17 cellular contexts compared by ENCODE assay signal in the genomic region with DNA sequence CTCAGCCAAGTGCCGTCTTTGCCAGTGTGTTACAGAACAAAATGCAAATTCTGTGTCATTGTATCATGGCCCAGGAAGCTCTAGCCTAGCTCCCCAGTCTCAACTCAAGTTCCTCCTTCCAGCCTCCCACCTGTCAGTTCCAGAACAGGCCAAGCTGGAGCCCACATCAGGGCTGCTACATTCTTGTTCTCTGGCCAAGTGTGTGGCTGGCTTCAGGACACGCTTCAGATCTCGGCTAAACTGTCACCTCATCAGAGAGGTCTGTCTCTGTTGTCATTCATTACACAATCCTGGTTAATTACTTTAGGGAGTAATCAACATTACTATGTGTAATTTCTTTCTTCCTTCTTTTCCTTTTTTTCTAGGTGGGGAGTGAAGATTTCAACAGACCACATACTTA.
DNase-seq lines count a peak whose midpoint lies in the region; ATAC-seq, FAIRE-seq and TF ChIP-seq lines count a peak whose summit lies in the region.
"Had no signal": no experiment of that assay in that cellular context is flagged by ENCODE, and none has a peak within 500 bp of the region (broad histone marks: within the 10 kb centered on the region; RNA-seq: fewer than 3 reads in every experiment).

No MANE protein-coding gene starts in this region.

- H3K79me2 ChIP-seq in GM12878 (ENCODE audit: control insufficient read depth, insufficient read depth, low read length) = no peaks in the 10 kb centered on the region

- H3K36me3 ChIP-seq in right atrium auricular region (no peaks in the 10 kb centered on the region), GM12878 (ENCODE audit: control insufficient read depth in 2 of 2, insufficient read depth in 2 of 2, low read length in 1 of 2) (no peaks in the 10 kb centered on the region), kidney epithelial cell (ENCODE audit: control insufficient read depth, insufficient read depth, low read length) (no peaks in the 10 kb centered on the region), gastroesophageal sphincter (peaks cover 0 to 4% of the 10 kb centered on the region in 2 donors)
- H3K36me3 ChIP-seq: HAP-1, Peyer's patch had no signal

- H3K27ac Mint-ChIP-seq in stimulated activated naive B cell treated with anti-CD40 and anti-IgM and Interleukin-4, amounts not matched to agents 10 μg/mL and 1 μg/mL and 100 μg/mL, for 72 hours = peak overlapping the region; percentile 39

- TF ChIP-seq POLR2A in GM12878 (IDR thresholded peaks at IDR 0.05; ENCODE audit: low read depth, low read length) (no peak), gastroesophageal sphincter (IDR thresholded peaks at IDR 0.05) (no peak)

- TF ChIP-seq RAD21 in GM12878 (IDR thresholded peaks at IDR 0.05; ENCODE audit: insufficient read depth, low read depth, low read length) = no peak

- H3K9ac ChIP-seq in GM12878 (ENCODE audit: control insufficient read depth, insufficient read depth, low read length) = no peak overlapping the region

- no peaks in the 10 kb centered on the region for H3K27me3 Mint-ChIP-seq in stimulated activated naive B cell treated with anti-CD40 and anti-IgM and Interleukin-4, amounts not matched to agents 10 μg/mL and 1 μg/mL and 100 μg/mL, for 72 hours

- in situ Hi-C loops in GM12878 (cut with MboI) = no loop called here

- no peaks in the 10 kb centered on the region for H4K20me1 ChIP-seq in GM12878 (ENCODE audit: control insufficient read depth, insufficient read depth)

- 63% methylated on average over 3 of the region's 3 CpGs for WGBS in GM12878 (ENCODE audit: insufficient coverage, insufficient replicate concordance, low lambda C conversion rate, missing lambda C conversion rate)
- 58 to 100% methylated on average over 1 to 3 of the region's 3 CpGs for WGBS in gastroesophageal sphincter (ENCODE audit: low coverage in 1 of 2), 2 donors

- H3K9me3 Mint-ChIP-seq in stimulated activated naive B cell treated with anti-CD40 and anti-IgM and Interleukin-4, amounts not matched to agents 10 μg/mL and 1 μg/mL and 100 μg/mL, for 72 hours = no peaks in the 10 kb centered on the region

- CTCF ChIA-PET in GM12878 (lab: Yijun Ruan, JAX) = interaction anchor here (1.4 kb wide), 2 partner anchors 104 to 114 kb away, joined by 4 to 6 read pairs; no protein-coding TSS in a partner anchor

- TF ChIP-seq EP300 in GM12878 (IDR thresholded peaks at IDR 0.05; ENCODE audit: borderline replicate concordance in 1 of 2, control insufficient read depth in 1 of 2, low read depth in 2 of 2, low read length in 2 of 2) = no peak
- TF ChIP-seq EP300 in gastroesophageal sphincter (IDR thresholded peaks at IDR 0.05) = no peak

- no peak for FAIRE-seq in GM12878 (lab: Jason Lieb, UNC)
- FAIRE-seq: GM18507 had no signal

- H3K4me3 ChIP-seq in right atrium auricular region (no peak overlapping the region), GM12878 (no peak overlapping the region), kidney epithelial cell (ENCODE audit: low read depth, low read length) (no peak overlapping the region), gastroesophageal sphincter (no peak overlapping the region)
- H3K4me3 ChIP-seq: HAP-1, Peyer's patch had no signal

- TF ChIP-seq CTCF in right atrium auricular region (IDR thresholded peaks at IDR 0.05) (no peak), GM12878 (IDR thresholded peaks at IDR 0.05 in 2 of 3, conservative IDR thresholded peaks at IDR 0.05 in 1 of 3; ENCODE audit: control insufficient read depth in 2 of 3, extremely low read depth in 1 of 3, insufficient read depth in 1 of 3, low read depth in 3 of 3, low read length in 3 of 3) (no peak), kidney epithelial cell (IDR thresholded peaks at IDR 0.05; ENCODE audit: insufficient read depth, low read length, poor library complexity, severe bottlenecking) (no peak), gastroesophageal sphincter (IDR thresholded peaks at IDR 0.05) (no peak)

- intact Hi-C loops in Right ventricle myocardium inferior (cut with DNase I) = no loop called here
- intact Hi-C loops in GM12878 (cut with micrococcal nuclease; ENCODE audit: unreplicated experiment) = no loop called here

- H3K4me1 ChIP-seq in right atrium auricular region (peaks cover 0 to 20% of the 10 kb centered on the region in 2 donors), GM12878 (ENCODE audit: control insufficient read depth, insufficient read depth, low read length) (no peaks in the 10 kb centered on the region), gastroesophageal sphincter (no peaks in the 10 kb centered on the region)
- H3K4me1 ChIP-seq: HAP-1, Peyer's patch had no signal

- no peak overlapping the region for H2AFZ ChIP-seq in GM12878 (ENCODE audit: control insufficient read depth, low read depth, low read length)

- peaks cover 6 to 23% of the 10 kb centered on the region in 2 donors for H3K36me3 Mint-ChIP-seq in stimulated activated naive B cell treated with anti-CD40 and anti-IgM and Interleukin-4, amounts not matched to agents 10 μg/mL and 1 μg/mL and 100 μg/mL, for 72 hours

- no peak for DNase-seq in Right ventricle myocardium inferior (ENCODE audit: missing footprints)
- DNase-seq in right atrium auricular region (ENCODE audit: low spot score) = no peak
- no peak for DNase-seq in GM12878 (ENCODE audit: low read depth, low spot score)
- DNase-seq in kidney epithelial cell (ENCODE audit: low read depth) = peak; percentile 63
- DNase-seq in stimulated activated naive B cell treated with anti-CD40 and anti-IgM and Interleukin-4, amounts not matched to agents 10 μg/mL and 1 μg/mL and 100 μg/mL, for 72 hours = no peak
- DNase-seq in GOT3 (lab: John Stamatoyannopoulos, UW) = no peak
- DNase-seq: 8988T, DMS153, NCI-H146, NCI-H446, Peyer's patch, SIG-M5 had no signal

- no TSS peak for BruUV-seq in GM12878 (replicated peaks; lab: Mats Ljungman, UMichigan)

- H3K27ac ChIP-seq in right atrium auricular region (no peak overlapping the region), GM12878 (ENCODE audit: control insufficient read depth, insufficient read depth) (no peak overlapping the region), gastroesophageal sphincter (no peak overlapping the region)
- H3K27ac ChIP-seq: C4-2B, Peyer's patch had no signal

- POLR2A ChIA-PET in GM12878 (lab: Charles Lee) = interaction anchor here (0.5 kb wide), 1 partner anchor 1613 kb away, joined by 3 read pairs; no protein-coding TSS in a partner anchor

- SMC1A ChIA-PET in GM12878 (lab: Charles Lee; ENCODE audit: uncharacterized antibody, unreplicated experiment) = interaction anchor here (0.7 kb wide), 1 partner anchor 11 kb away, joined by 3 read pairs; no protein-coding TSS in a partner anchor

- H3K27me3 ChIP-seq in right atrium auricular region (no peaks in the 10 kb centered on the region), GM12878 (replicated peaks in 1 of 2; ENCODE audit: control insufficient read depth in 2 of 2, insufficient read depth in 2 of 2, low read length in 1 of 2) (no peaks in the 10 kb centered on the region), kidney epithelial cell (ENCODE audit: control insufficient read depth, insufficient read depth, low read length) (no peaks in the 10 kb centered on the region), gastroesophageal sphincter (no peaks in the 10 kb centered on the region)
- H3K27me3 ChIP-seq: Peyer's patch had no signal

- no peak overlapping the region for H3K4me3 Mint-ChIP-seq in stimulated activated naive B cell treated with anti-CD40 and anti-IgM and Interleukin-4, amounts not matched to agents 10 μg/mL and 1 μg/mL and 100 μg/mL, for 72 hours

- H3K9me3 ChIP-seq in right atrium auricular region = no peaks in the 10 kb centered on the region
- H3K9me3 ChIP-seq in GM12878 (replicated peaks; ENCODE audit: control insufficient read depth, insufficient read depth, low read length) = no peaks in the 10 kb centered on the region
- H3K9me3 ChIP-seq in gastroesophageal sphincter = no peaks in the 10 kb centered on the region
- H3K9me3 ChIP-seq: HAP-1, Peyer's patch had no signal

- ATAC-seq in Right ventricle myocardium inferior (peak; percentile 74), GM12878 (peak; percentile 22; the same call in 1 of the 3 replicates), gastroesophageal sphincter (no peak)
- no peak for ATAC-seq in stimulated activated naive B cell treated with anti-CD40 and anti-IgM and Interleukin-4, amounts not matched to agents 10 μg/mL and 1 μg/mL and 100 μg/mL, for 72 hours (replicated peaks)
- no peak for ATAC-seq in activated CD4-positive, CD25-positive, alpha-beta regulatory T cell treated with anti-CD3 and anti-CD28 coated beads, Interleukin-2, amount 50 U/mL, for 24 hours

- no peak overlapping the region for H3K4me2 ChIP-seq in GM12878 (ENCODE audit: control insufficient read depth, insufficient read depth)

- RAD21 ChIA-PET in GM12878 (lab: Charles Lee; ENCODE audit: unreplicated experiment) = no interaction called here

- H3K4me1 Mint-ChIP-seq in stimulated activated naive B cell treated with anti-CD40 and anti-IgM and Interleukin-4, amounts not matched to agents 10 μg/mL and 1 μg/mL and 100 μg/mL, for 72 hours = peaks cover 0 to 5% of the 10 kb centered on the region in 2 donors

TF ChIP-seq in GM12878, 131 proteins besides CTCF, POLR2A, EP300 and RAD21:
- TF ChIP-seq ESRRA (IDR thresholded peaks at IDR 0.05; ENCODE audit: low read length) (no peak), FOS (IDR thresholded peaks at IDR 0.05; ENCODE audit: borderline replicate concordance, extremely low read depth, insufficient read length) (no peak), KAT2A (conservative IDR thresholded peaks at IDR 0.05; ENCODE audit: control insufficient read depth, low read depth, low read length) (no peak), STAT3 (IDR thresholded peaks at IDR 0.05; ENCODE audit: low read depth, low read length) (no peak), EED (IDR thresholded peaks at IDR 0.05; ENCODE audit: low read depth) (no peak), NFYA (IDR thresholded peaks at IDR 0.05; ENCODE audit: borderline replicate concordance, low read depth, low read length) (no peak), FOXM1 (IDR thresholded peaks at IDR 0.05; ENCODE audit: low read depth, low read length) (no peak)
- TF ChIP-seq, protein P1, sequence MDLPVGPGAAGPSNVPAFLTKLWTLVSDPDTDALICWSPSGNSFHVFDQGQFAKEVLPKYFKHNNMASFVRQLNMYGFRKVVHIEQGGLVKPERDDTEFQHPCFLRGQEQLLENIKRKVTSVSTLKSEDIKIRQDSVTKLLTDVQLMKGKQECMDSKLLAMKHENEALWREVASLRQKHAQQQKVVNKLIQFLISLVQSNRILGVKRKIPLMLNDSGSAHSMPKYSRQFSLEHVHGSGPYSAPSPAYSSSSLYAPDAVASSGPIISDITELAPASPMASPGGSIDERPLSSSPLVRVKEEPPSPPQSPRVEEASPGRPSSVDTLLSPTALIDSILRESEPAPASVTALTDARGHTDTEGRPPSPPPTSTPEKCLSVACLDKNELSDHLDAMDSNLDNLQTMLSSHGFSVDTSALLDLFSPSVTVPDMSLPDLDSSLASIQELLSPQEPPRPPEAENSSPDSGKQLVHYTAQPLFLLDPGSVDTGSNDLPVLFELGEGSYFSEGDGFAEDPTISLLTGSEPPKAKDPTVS (IDR thresholded peaks at IDR 0.05; ENCODE audit: low read depth, low read length) = no peak

Comparison
In these comparisons a context has a peak if more than half of its experiments do, and no peak if none do; other contexts are left out.
1. ATAC-seq: peak in Right ventricle myocardium inferior (single experiment) and GM12878 (single experiment); none in stimulated activated naive B cell treated with anti-CD40 and anti-IgM and Interleukin-4, amounts not matched to agents 10 μg/mL and 1 μg/mL and 100 μg/mL, for 72 hours (0 of 2), gastroesophageal sphincter (single experiment) and activated CD4-positive, CD25-positive, alpha-beta regulatory T cell treated with anti-CD3 and anti-CD28 coated beads, Interleukin-2, amount 50 U/mL, for 24 hours (0 of 2).